In genomic region chr22:27284314-27284713, GRCh38 we compare ENCODE assay signal across 22 cellular contexts.
"Had no signal": no experiment of that assay in that cellular context is flagged by ENCODE, and none has a peak within 500 bp of the region (broad histone marks: within the 10 kb centered on the region; RNA-seq: fewer than 3 reads in every experiment).

No MANE protein-coding gene starts in this region.

- DNase-seq: colonic mucosa; cortex of kidney; effector CD8-positive, alpha-beta T cell; effector memory CD8-positive, alpha-beta T cell; endodermal cell; esophagus squamous epithelium; foreskin fibroblast; foreskin melanocyte; gastrocnemius medialis; glutamatergic neuron; heart right ventricle; hippocampal formation; left cardiac atrium; left lung; left ventricle myocardium superior; lower lobe of right lung; mesenchymal stem cell; mucosa of descending colon had no signal

- H3K36me3 ChIP-seq: colonic mucosa, esophagus squamous epithelium, gastrocnemius medialis, heart right ventricle, left lung, lower lobe of right lung had no signal

- H3K36me3 Mint-ChIP-seq: mesothelial cell of epicardium had no signal

- H3K4me3 ChIP-seq: colonic mucosa, esophagus squamous epithelium, gastrocnemius medialis, heart right ventricle, left lung, lower lobe of right lung, mucosa of descending colon had no signal

- H3K4me1 Mint-ChIP-seq: endodermal cell had no signal

- H3K4me1 ChIP-seq: colonic mucosa, gastrocnemius medialis, heart right ventricle, left lung, lower lobe of right lung had no signal

- H3K9me3 Mint-ChIP-seq: dendritic cell treated with granulocyte-macrophage colony-stimulating factor and Interleukin-4, amounts not matched to agents 40 ng/mL and 50 ng/mL, for 4 days had no signal

- H3K27me3 ChIP-seq: colonic mucosa, esophagus squamous epithelium, left lung had no signal

- H3K4me3 Mint-ChIP-seq: dendritic cell treated with granulocyte-macrophage colony-stimulating factor and Interleukin-4, amounts not matched to agents 40 ng/mL and 50 ng/mL, for 4 days; effector memory CD8-positive, alpha-beta T cell; endodermal cell; mesothelial cell of epicardium had no signal

- H3K27ac Mint-ChIP-seq: dendritic cell treated with granulocyte-macrophage colony-stimulating factor and Interleukin-4, amounts not matched to agents 40 ng/mL and 50 ng/mL, for 4 days; effector memory CD8-positive, alpha-beta T cell; endodermal cell; mesothelial cell of epicardium had no signal

- H3K27ac ChIP-seq: colonic mucosa, epithelial cell of prostate, esophagus squamous epithelium, gastrocnemius medialis, heart right ventricle, left lung, lower lobe of right lung had no signal

- H3K9me3 ChIP-seq: colonic mucosa, gastrocnemius medialis, lower lobe of right lung, mucosa of descending colon had no signal

- ATAC-seq: effector memory CD8-positive, alpha-beta T cell; esophagus mucosa; gastrocnemius medialis; heart right ventricle; left cardiac atrium; left lung; left ventricle myocardium superior; lower lobe of right lung; mucosa of descending colon had no signal
